Comparison of ENCODE assay signal across 8 cellular contexts in genomic region chr18:9614401-9615279, GRCh38. TPM values are rescaled to one million over a fixed set of nuclear protein-coding genes. Genes with fewer than 3 reads are reported as not detected.
DNase-seq lines count a peak whose midpoint lies in the region; ATAC-seq lines count a peak whose summit lies in the region.

A gene with protein sequence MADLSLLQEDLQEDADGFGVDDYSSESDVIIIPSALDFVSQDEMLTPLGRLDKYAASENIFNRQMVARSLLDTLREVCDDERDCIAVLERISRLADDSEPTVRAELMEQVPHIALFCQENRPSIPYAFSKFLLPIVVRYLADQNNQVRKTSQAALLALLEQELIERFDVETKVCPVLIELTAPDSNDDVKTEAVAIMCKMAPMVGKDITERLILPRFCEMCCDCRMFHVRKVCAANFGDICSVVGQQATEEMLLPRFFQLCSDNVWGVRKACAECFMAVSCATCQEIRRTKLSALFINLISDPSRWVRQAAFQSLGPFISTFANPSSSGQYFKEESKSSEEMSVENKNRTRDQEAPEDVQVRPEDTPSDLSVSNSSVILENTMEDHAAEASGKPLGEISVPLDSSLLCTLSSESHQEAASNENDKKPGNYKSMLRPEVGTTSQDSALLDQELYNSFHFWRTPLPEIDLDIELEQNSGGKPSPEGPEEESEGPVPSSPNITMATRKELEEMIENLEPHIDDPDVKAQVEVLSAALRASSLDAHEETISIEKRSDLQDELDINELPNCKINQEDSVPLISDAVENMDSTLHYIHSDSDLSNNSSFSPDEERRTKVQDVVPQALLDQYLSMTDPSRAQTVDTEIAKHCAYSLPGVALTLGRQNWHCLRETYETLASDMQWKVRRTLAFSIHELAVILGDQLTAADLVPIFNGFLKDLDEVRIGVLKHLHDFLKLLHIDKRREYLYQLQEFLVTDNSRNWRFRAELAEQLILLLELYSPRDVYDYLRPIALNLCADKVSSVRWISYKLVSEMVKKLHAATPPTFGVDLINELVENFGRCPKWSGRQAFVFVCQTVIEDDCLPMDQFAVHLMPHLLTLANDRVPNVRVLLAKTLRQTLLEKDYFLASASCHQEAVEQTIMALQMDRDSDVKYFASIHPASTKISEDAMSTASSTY (minus strand): TSS chr18:9614559. CDS start chr18:9614484, 75 bp downstream.

- peak within 1 kb of the TSS; percentile 86 for H3K4me3 ChIP-seq in mucosa of stomach (ENCODE audit: low read length)

- peak; percentile 4 to 87 (median 60) for DNase-seq in C1 segment of cervical spinal cord (lab: John Stamatoyannopoulos, UW)
- peak; percentile 82 for DNase-seq in OCI-M1 (lab: John Stamatoyannopoulos, UW)
- DNase-seq in activated T-cell treated with anti-CD3 and anti-CD28 coated beads, Interleukin-2, amount 50 U/mL, for 48 hours = peak; percentile 77 to 82
- peak; percentile 30 to 46 for DNase-seq in stimulated activated CD8-positive, alpha-beta memory T cell treated with anti-CD3 and anti-CD28 coated beads, Interleukin-7, amount 100 ng/mL, for 1 hour (ENCODE audit: low read depth in 2 of 2)

- H3K27me3 ChIP-seq in mucosa of stomach (ENCODE audit: control insufficient read depth, insufficient read depth, low read length) = no peaks in the 10 kb centered on the region

- H3K9me3 ChIP-seq in mucosa of stomach (ENCODE audit: control insufficient read depth, low read length) = no peaks in the 10 kb centered on the region

- ATAC-seq in GM19372 (IDR thresholded peaks at IDR 0.05; ENCODE audit: low read depth, unreplicated experiment) (peak; percentile 58), HG03565 (IDR thresholded peaks at IDR 0.05; ENCODE audit: unreplicated experiment) (peak; percentile 32), esophagus mucosa (peak; percentile 65)

- peaks cover 30% of the 10 kb centered on the region for H3K4me1 ChIP-seq in mucosa of stomach (ENCODE audit: control insufficient read depth, insufficient read depth, low read length)

- peaks cover 6% of the 10 kb centered on the region for H3K36me3 ChIP-seq in mucosa of stomach (ENCODE audit: control insufficient read depth, insufficient read depth, low read length)

- H3K9ac ChIP-seq in mucosa of stomach (ENCODE audit: low read length) = peak within 1 kb of the TSS; percentile 97

RNA-seq across cellular contexts. Expression of the gene that starts here (rescaled TPM):
- 164 TPM for total RNA-seq in esophagus mucosa

Comparison
In these comparisons a context has a peak if more than half of its experiments do, and no peak if none do; other contexts are left out.
1. Peak in every context shown above with its lines: DNase-seq, ATAC-seq and H3K4me3 ChIP-seq.